In genomic region chr7:45162943-45163691, GRCh38 we compare ENCODE assay signal across 17 cellular contexts. TPM values are rescaled to one million over a fixed set of nuclear protein-coding genes. Genes with fewer than 3 reads are reported as not detected.
DNase-seq lines count a peak whose midpoint lies in the region; ATAC-seq and TF ChIP-seq lines count a peak whose summit lies in the region.
"Had no signal": no experiment of that assay in that cellular context is flagged by ENCODE, and none has a peak within 500 bp of the region (broad histone marks: within the 10 kb centered on the region; RNA-seq: fewer than 3 reads in every experiment).

No MANE protein-coding gene starts in this region.

- H3K27ac ChIP-seq in right atrium auricular region (no peak overlapping the region), RWPE2 (ENCODE audit: poor library complexity, severe bottlenecking) (no peak overlapping the region), lower lobe of right lung (no peak overlapping the region), spleen (no peak overlapping the region)
- H3K27ac ChIP-seq: BLaER1 treated with 17β-estradiol and CSF1 and Interleukin-3, amounts not matched to agents 10 nM and 100 nM; HL-60 had no signal

- no peak for TF ChIP-seq POLR2A in spleen (IDR thresholded peaks at IDR 0.05)

- no peaks in the 10 kb centered on the region for H3K4me1 ChIP-seq in right atrium auricular region
- H3K4me1 ChIP-seq in RWPE2 (ENCODE audit: insufficient read depth, poor library complexity, severe bottlenecking) = no peaks in the 10 kb centered on the region
- no peaks in the 10 kb centered on the region for H3K4me1 ChIP-seq in lower lobe of right lung
- H3K4me1 ChIP-seq in spleen = peaks cover 0 to 13% (median 0%) of the 10 kb centered on the region in 6 donors

- no peak for TF ChIP-seq CTCF in right atrium auricular region (IDR thresholded peaks at IDR 0.05)
- TF ChIP-seq CTCF in RWPE2 (IDR thresholded peaks at IDR 0.05; ENCODE audit: poor library complexity, severe bottlenecking) = no peak
- TF ChIP-seq CTCF in lower lobe of right lung (IDR thresholded peaks at IDR 0.05) = no peak
- no peak for TF ChIP-seq CTCF in spleen (IDR thresholded peaks at IDR 0.05 in 8 of 11, conservative IDR thresholded peaks at IDR 0.05 in 3 of 11)

- peak; percentile 16 for DNase-seq in Right ventricle myocardium superior
- DNase-seq in right atrium auricular region (ENCODE audit: low spot score) = no peak
- peak; percentile 16 for DNase-seq in RWPE2 (ENCODE audit: low spot score)
- peak; percentile 28 for DNase-seq in lower lobe of right lung
- DNase-seq in spleen = peak; percentile 29
- no peak for DNase-seq in HUDEP-2 (lab: John Stamatoyannopoulos, UW; ENCODE audit: unreplicated experiment in 76 of 76)
- DNase-seq: 8988T; CD4-positive, CD25-positive, alpha-beta regulatory T cell; DMS 273 treated with DMSO at 0.1 percent for 48 hours; DMS79; H7 had no signal

- H3K36me3 ChIP-seq in right atrium auricular region = no peaks in the 10 kb centered on the region
- H3K36me3 ChIP-seq in RWPE2 (ENCODE audit: low read depth) = no peaks in the 10 kb centered on the region
- no peaks in the 10 kb centered on the region for H3K36me3 ChIP-seq in lower lobe of right lung
- no peaks in the 10 kb centered on the region for H3K36me3 ChIP-seq in spleen
- H3K36me3 ChIP-seq: BLaER1 treated with 17β-estradiol and CSF1 and Interleukin-3, amounts not matched to agents 10 nM and 100 nM had no signal

- H3K27me3 ChIP-seq in right atrium auricular region (no peaks in the 10 kb centered on the region), RWPE2 (ENCODE audit: insufficient read depth, poor library complexity, severe bottlenecking) (peaks cover 10% of the 10 kb centered on the region), lower lobe of right lung (ENCODE audit: low read depth) (peaks cover under 1% of the 10 kb centered on the region), spleen (replicated peaks in 1 of 7) (peaks cover 0 to 15% (median 5%) of the 10 kb centered on the region in 7 donors)

- H3K4me3 ChIP-seq in right atrium auricular region (no peak overlapping the region), RWPE2 (ENCODE audit: severe bottlenecking) (no peak overlapping the region), lower lobe of right lung (no peak overlapping the region), spleen (no peak overlapping the region)
- H3K4me3 ChIP-seq: BLaER1 treated with 17β-estradiol and CSF1 and Interleukin-3, amounts not matched to agents 10 nM and 100 nM; GM12878; GM23338 had no signal

- no peak for ATAC-seq in Right ventricle myocardium superior (ENCODE audit: poor library complexity)
- ATAC-seq in RWPE2 (ENCODE audit: low read depth) = no peak
- ATAC-seq in lower lobe of right lung = no peak
- no peak for ATAC-seq in GM19324 (IDR thresholded peaks at IDR 0.05; ENCODE audit: low FRiP score, unreplicated experiment)
- ATAC-seq: GM12878, GM23338 had no signal

- peaks cover 0 to 10% of the 10 kb centered on the region in 2 donors for H3K9me3 ChIP-seq in right atrium auricular region
- no peaks in the 10 kb centered on the region for H3K9me3 ChIP-seq in RWPE2 (ENCODE audit: severe bottlenecking)
- no peaks in the 10 kb centered on the region for H3K9me3 ChIP-seq in lower lobe of right lung
- peaks cover 0 to 17% (median 12%) of the 10 kb centered on the region in 8 donors for H3K9me3 ChIP-seq in spleen

- intact Hi-C loops in Right ventricle myocardium superior (cut with DNase I) (no loop called here), lower lobe of right lung (cut with DNase I) (no loop called here), spleen (cut with DNase I; ENCODE audit: low total_unique reads) (no loop called here)

- WGBS in spleen, 5 donors = 58 to 79% (median 71%) methylated on average over 2 of the region's 2 CpGs

RNA-seq across cellular contexts. Expression of gene RAMP3, which starts 5.5 kb away (rescaled TPM):
- total RNA-seq in Right ventricle myocardium superior = 31.2 TPM
- total RNA-seq in right atrium auricular region = 10 to 100 TPM; 62.0 to 77.2 TPM
- total RNA-seq in lower lobe of right lung = 183 TPM
- 10 to 100 TPM in 5 of 7 donors, 1 to 10 TPM in 2; 6.3 to 27.8 (median 11.8) TPM for total RNA-seq in spleen
- polyA plus RNA-seq in spleen = 10 to 100 TPM; 14.2 to 21.6 (median 18.9) TPM
- total RNA-seq: CD4-positive, CD25-positive, alpha-beta regulatory T cell; G401; GM12878 had no signal
- polyA plus RNA-seq: CD4-positive, CD25-positive, alpha-beta regulatory T cell; GM12878 had no signal

RNA-seq across cellular contexts. Expression of gene TBRG4, which starts 51.6 kb away (rescaled TPM):
- total RNA-seq in Right ventricle myocardium superior = 82.2 TPM
- total RNA-seq in right atrium auricular region = 10 to 100 TPM; 46.1 to 48.2 TPM
- 54.3 TPM for total RNA-seq in lower lobe of right lung
- total RNA-seq in spleen = 10 to 100 TPM; 37.9 to 77.1 (median 67.4) TPM
- 10 to 100 TPM; 42.9 to 59.9 (median 46.2) TPM for polyA plus RNA-seq in spleen

Comparison
In these comparisons a context has a peak if more than half of its experiments do, and no peak if none do; other contexts are left out.
1. DNase-seq: peak in Right ventricle myocardium superior (single experiment), RWPE2 (single experiment), lower lobe of right lung (single experiment) and spleen (single experiment); none in right atrium auricular region (single experiment) and HUDEP-2 (0 of 76).